Comparison of ENCODE assay signal across 1 cellular context in genomic region chr17:41650794-41651624, GRCh38.
TF ChIP-seq lines count a peak whose summit lies in the region.

No MANE protein-coding gene starts in this region.

TF ChIP-seq in GM23338, 12 proteins besides CTCF, POLR2A, EP300 and RAD21 (continued from another document):
- TF ChIP-seq JUNB (IDR thresholded peaks at IDR 0.05; ENCODE audit: unreplicated experiment) = no peak
- TF ChIP-seq REST (IDR thresholded peaks at IDR 0.05; ENCODE audit: unreplicated experiment) = no peak
- no peak for TF ChIP-seq ZNF462 (CRISPR knock-in tag; IDR thresholded peaks at IDR 0.05)
- TF ChIP-seq POLR2AphosphoS5 (IDR thresholded peaks at IDR 0.05; ENCODE audit: low read depth) = no peak
- TF ChIP-seq CREB1 (CRISPR knock-in tag; IDR thresholded peaks at IDR 0.05; ENCODE audit: low read depth) = no peak
- TF ChIP-seq, protein P1, sequence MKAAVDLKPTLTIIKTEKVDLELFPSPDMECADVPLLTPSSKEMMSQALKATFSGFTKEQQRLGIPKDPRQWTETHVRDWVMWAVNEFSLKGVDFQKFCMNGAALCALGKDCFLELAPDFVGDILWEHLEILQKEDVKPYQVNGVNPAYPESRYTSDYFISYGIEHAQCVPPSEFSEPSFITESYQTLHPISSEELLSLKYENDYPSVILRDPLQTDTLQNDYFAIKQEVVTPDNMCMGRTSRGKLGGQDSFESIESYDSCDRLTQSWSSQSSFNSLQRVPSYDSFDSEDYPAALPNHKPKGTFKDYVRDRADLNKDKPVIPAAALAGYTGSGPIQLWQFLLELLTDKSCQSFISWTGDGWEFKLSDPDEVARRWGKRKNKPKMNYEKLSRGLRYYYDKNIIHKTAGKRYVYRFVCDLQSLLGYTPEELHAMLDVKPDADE (IDR thresholded peaks at IDR 0.05) = no peak
- no peak for TF ChIP-seq STAT1 (IDR thresholded peaks at IDR 0.05; ENCODE audit: unreplicated experiment)
- TF ChIP-seq EZH2 (IDR thresholded peaks at IDR 0.05; ENCODE audit: low read depth, unreplicated experiment) = no peak
- TF ChIP-seq ZNF114 (CRISPR knock-in tag; IDR thresholded peaks at IDR 0.05) = no peak
- no peak for TF ChIP-seq EZH2phosphoT487 (IDR thresholded peaks at IDR 0.05; ENCODE audit: unreplicated experiment)
- TF ChIP-seq NANOG (IDR thresholded peaks at IDR 0.05; ENCODE audit: borderline replicate concordance) = no peak
TF ChIP-seq in GM23338: peak in this region for 0.
